8 cellular contexts compared by ENCODE assay signal in the genomic region with DNA sequence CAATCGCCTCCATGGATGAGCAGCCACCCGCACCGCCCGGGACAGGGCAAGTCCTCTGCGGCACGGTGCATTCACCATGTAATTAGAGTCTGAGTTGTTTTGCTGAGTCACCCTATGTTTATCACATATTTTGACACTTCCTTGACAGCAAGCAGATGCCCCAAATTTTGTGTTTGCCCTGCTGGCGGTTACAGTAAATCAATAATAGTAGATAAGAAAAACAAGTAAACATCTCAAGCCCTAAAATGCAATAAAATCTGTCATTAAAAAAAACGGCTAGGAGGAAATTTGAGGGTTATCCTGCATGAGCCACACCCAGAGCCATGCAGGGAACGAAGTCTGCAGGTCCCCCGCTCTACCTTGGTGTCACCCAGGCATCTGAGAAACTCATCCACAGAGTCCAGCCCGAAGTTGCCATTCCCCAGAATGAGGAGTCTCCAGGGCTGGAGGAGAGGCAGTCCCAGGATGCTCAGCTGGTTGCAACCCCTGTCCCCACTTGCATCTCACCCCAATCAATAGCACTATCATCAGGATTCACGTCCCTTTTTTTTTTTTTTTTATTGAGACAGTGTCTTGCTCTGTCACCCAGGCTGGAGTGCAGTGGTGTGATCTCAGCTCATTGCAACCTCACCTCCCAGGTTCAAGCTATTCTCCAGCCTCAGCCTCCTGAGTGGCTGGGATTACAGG. TPM values are rescaled to one million over a fixed set of nuclear protein-coding genes. Genes with fewer than 3 reads are reported as not detected.
A peak's percentile ranks its signal among the peaks of the same experiment; 100 is the strongest.
DNase-seq lines count a peak whose midpoint lies in the region; ATAC-seq, FAIRE-seq and TF ChIP-seq lines count a peak whose summit lies in the region.

No MANE protein-coding gene starts in this region.

- H3K9me3 ChIP-seq in Panc1 (ENCODE audit: control insufficient read depth, insufficient read depth, low read depth, low read length) = no peaks in the 10 kb centered on the region

- TF ChIP-seq CTCF in Panc1 (IDR thresholded peaks at IDR 0.05) = no peak
- TF ChIP-seq CTCF in fibroblast of pulmonary artery (IDR thresholded peaks at IDR 0.05; ENCODE audit: low read length, missing control alignments) = no peak

- peaks cover 35% of the 10 kb centered on the region for H3K27me3 Mint-ChIP-seq in activated naive CD4-positive, alpha-beta T cell treated with anti-CD3 and anti-CD28 coated beads, Interleukin-2, amount 10 ng/mL, durations not matched to agents 7 days and 5 days
- peaks cover 38% of the 10 kb centered on the region for H3K27me3 Mint-ChIP-seq in stimulated activated memory B cell treated with anti-CD40 and anti-IgM and Interleukin-4, amounts not matched to agents 10 μg/mL and 1 μg/mL and 100 μg/mL, for 72 hours

- intact Hi-C loops in Panc1 (cut with micrococcal nuclease; ENCODE audit: unreplicated experiment) = no loop called here

- peak overlapping the region; percentile 46; the same call in 1 of the 2 replicates for H3K27ac ChIP-seq in Panc1 (ENCODE audit: low read length)

- CTCF ChIA-PET in activated naive CD4-positive, alpha-beta T cell treated with anti-CD3 and anti-CD28 coated beads, Interleukin-2, amount 10 ng/mL, durations not matched to agents 7 days and 5 days (lab: Charles Lee) = interaction anchor here (1.1 kb wide), 1 partner anchor 10 kb away, joined by 3 read pairs; no protein-coding TSS in a partner anchor
- CTCF ChIA-PET in Panc1 (lab: Charles Lee) = interaction anchor here (0.6 kb wide), 1 partner anchor 59 kb away, joined by 4 read pairs; no protein-coding TSS in a partner anchor

- in situ Hi-C loops in Panc1 (cut with HindIII; ENCODE audit: low pct_unique_long_range_greater_than_20kb, low sequenced_read_pairs) = no loop called here

- H3K36me3 ChIP-seq in Panc1 (ENCODE audit: control insufficient read depth, insufficient read depth, low read length) = no peaks in the 10 kb centered on the region

- H3K4me3 ChIP-seq in Panc1 (ENCODE audit: low read depth in 2 of 2, low read length in 2 of 2) = no peak overlapping the region
- no peak overlapping the region for H3K4me3 ChIP-seq in fibroblast of pulmonary artery (replicated peaks; ENCODE audit: low read depth, low read length)

- peak overlapping the region; percentile 62 for H3K27ac Mint-ChIP-seq in activated naive CD4-positive, alpha-beta T cell treated with anti-CD3 and anti-CD28 coated beads, Interleukin-2, amount 10 ng/mL, durations not matched to agents 7 days and 5 days
- H3K27ac Mint-ChIP-seq in stimulated activated memory B cell treated with anti-CD40 and anti-IgM and Interleukin-4, amounts not matched to agents 10 μg/mL and 1 μg/mL and 100 μg/mL, for 72 hours = peak overlapping the region; percentile 6

- DNase-seq in activated naive CD4-positive, alpha-beta T cell treated with anti-CD3 and anti-CD28 coated beads, Interleukin-2, amount 10 ng/mL, durations not matched to agents 7 days and 5 days = peak; percentile 30
- no peak for DNase-seq in activated naive CD4-positive, alpha-beta T cell treated with anti-CD3 and anti-CD28 coated beads, Interleukin-2, amount 50 U/mL, for 16 hours
- DNase-seq in Panc1 (ENCODE audit: low read depth, low spot score) = no peak
- peak; percentile 33 for DNase-seq in fibroblast of pulmonary artery (ENCODE audit: low read depth)
- DNase-seq in inferior parietal cortex (ENCODE audit: extremely low spot score) = no peak
- DNase-seq in COLO829 (ENCODE audit: low spot score) = no peak
- DNase-seq in frontal cortex (ENCODE audit: low spot score in 2 of 2) = no peak

- H3K4me1 Mint-ChIP-seq in activated naive CD4-positive, alpha-beta T cell treated with anti-CD3 and anti-CD28 coated beads, Interleukin-2, amount 10 ng/mL, durations not matched to agents 7 days and 5 days = peaks cover 34% of the 10 kb centered on the region
- H3K4me1 Mint-ChIP-seq in stimulated activated memory B cell treated with anti-CD40 and anti-IgM and Interleukin-4, amounts not matched to agents 10 μg/mL and 1 μg/mL and 100 μg/mL, for 72 hours = peaks cover 9% of the 10 kb centered on the region

- POLR2A ChIA-PET in Panc1 (lab: Charles Lee) = interaction anchor here (0.6 kb wide), 2 partner anchors 56 to 104 kb away, joined by 3 to 14 read pairs; no protein-coding TSS in a partner anchor

- H3K27me3 ChIP-seq in Panc1 (ENCODE audit: control insufficient read depth, insufficient read depth, low read length) = no peaks in the 10 kb centered on the region

- peaks cover 3% of the 10 kb centered on the region for H3K36me3 Mint-ChIP-seq in activated naive CD4-positive, alpha-beta T cell treated with anti-CD3 and anti-CD28 coated beads, Interleukin-2, amount 10 ng/mL, durations not matched to agents 7 days and 5 days
- no peaks in the 10 kb centered on the region for H3K36me3 Mint-ChIP-seq in stimulated activated memory B cell treated with anti-CD40 and anti-IgM and Interleukin-4, amounts not matched to agents 10 μg/mL and 1 μg/mL and 100 μg/mL, for 72 hours

- BruUV-seq in Panc1 (replicated peaks; lab: Mats Ljungman, UMichigan) = no TSS peak

- peak overlapping the region; percentile 1 for H3K4me3 Mint-ChIP-seq in activated naive CD4-positive, alpha-beta T cell treated with anti-CD3 and anti-CD28 coated beads, Interleukin-2, amount 10 ng/mL, durations not matched to agents 7 days and 5 days
- no peak overlapping the region for H3K4me3 Mint-ChIP-seq in stimulated activated memory B cell treated with anti-CD40 and anti-IgM and Interleukin-4, amounts not matched to agents 10 μg/mL and 1 μg/mL and 100 μg/mL, for 72 hours

- FAIRE-seq in frontal cortex (lab: Jason Lieb, UNC) = no peak

- ATAC-seq in Panc1 = peak; percentile 85
- peak; percentile 53 for ATAC-seq in stimulated activated memory B cell treated with anti-CD40 and anti-IgM and Interleukin-4, amounts not matched to agents 10 μg/mL and 1 μg/mL and 100 μg/mL, for 72 hours

- no peaks in the 10 kb centered on the region for H3K9me3 Mint-ChIP-seq in activated naive CD4-positive, alpha-beta T cell treated with anti-CD3 and anti-CD28 coated beads, Interleukin-2, amount 10 ng/mL, durations not matched to agents 7 days and 5 days
- no peaks in the 10 kb centered on the region for H3K9me3 Mint-ChIP-seq in stimulated activated memory B cell treated with anti-CD40 and anti-IgM and Interleukin-4, amounts not matched to agents 10 μg/mL and 1 μg/mL and 100 μg/mL, for 72 hours

- H3K4me1 ChIP-seq in Panc1 (ENCODE audit: control insufficient read depth, insufficient read depth, low read length) = peaks cover 26% of the 10 kb centered on the region

RNA-seq across cellular contexts. Expression of gene ST6GALNAC1, which starts 16.5 kb away (rescaled TPM):
- total RNA-seq in Panc1 (2021; ENCODE audit: unreplicated experiment) (0.15 TPM), frontal cortex (0.82 TPM)
- not detected for polyA plus RNA-seq in Panc1 (2012; ENCODE audit: insufficient read length)

RNA-seq across cellular contexts. Expression of gene MXRA7, which starts 50.7 kb away (rescaled TPM):
- total RNA-seq in Panc1 (2021; ENCODE audit: unreplicated experiment) (77.9 TPM), frontal cortex (45.7 TPM)
- 88.4 TPM for polyA plus RNA-seq in Panc1 (2012; ENCODE audit: insufficient read length)

Comparison
In these comparisons a context has a peak if more than half of its experiments do, and no peak if none do; other contexts are left out.
1. DNase-seq: peak in activated naive CD4-positive, alpha-beta T cell treated with anti-CD3 and anti-CD28 coated beads, Interleukin-2, amount 10 ng/mL, durations not matched to agents 7 days and 5 days (single experiment) and fibroblast of pulmonary artery (single experiment); none in activated naive CD4-positive, alpha-beta T cell treated with anti-CD3 and anti-CD28 coated beads, Interleukin-2, amount 50 U/mL, for 16 hours (single experiment), Panc1 (single experiment), inferior parietal cortex (single experiment), COLO829 (single experiment) and frontal cortex (0 of 2).